25 cellular contexts compared by ENCODE assay signal in genomic region chr15:47900731-47901130, GRCh38.
"Had no signal": no experiment of that assay in that cellular context is flagged by ENCODE, and none has a peak within 500 bp of the region (broad histone marks: within the 10 kb centered on the region; RNA-seq: fewer than 3 reads in every experiment).

No MANE protein-coding gene starts in this region.

- H3K27me3 ChIP-seq: ascending aorta, brain microvascular endothelial cell had no signal

- H3K27ac ChIP-seq: ascending aorta, brain microvascular endothelial cell, esophagus squamous epithelium had no signal

- H3K4me1 Mint-ChIP-seq: activated naive CD4-positive, alpha-beta T cell treated with anti-CD3 and anti-CD28 coated beads, Interleukin-2, amount 10 ng/mL, durations not matched to agents 7 days and 5 days; activated naive CD8-positive, alpha-beta T cell treated with anti-CD3 and anti-CD28 coated beads, Interleukin-2, amount 10 ng/mL, durations not matched to agents 7 days and 5 days had no signal

- H3K4me1 ChIP-seq: ascending aorta had no signal

- H3K36me3 ChIP-seq: ascending aorta, brain microvascular endothelial cell, esophagus squamous epithelium had no signal

- ATAC-seq: activated CD8-positive, alpha-beta T cell treated with anti-CD3 and anti-CD28 coated beads for 36 hours; activated naive CD4-positive, alpha-beta T cell treated with anti-CD3 and anti-CD28 coated beads, Interleukin-2, amount 50 U/mL, for 72 hours; activated T-cell treated with anti-CD3 and anti-CD28 coated beads, Interleukin-2, amount 50 U/mL, for 72 hours; effector memory CD8-positive, alpha-beta T cell; WTC11 had no signal

- H3K4me3 ChIP-seq: ascending aorta, esophagus squamous epithelium had no signal

- H3K4me3 Mint-ChIP-seq: activated CD8-positive, alpha-beta T cell treated with anti-CD3 and anti-CD28 coated beads for 36 hours; activated naive CD4-positive, alpha-beta T cell treated with anti-CD3 and anti-CD28 coated beads, Interleukin-2, amount 10 ng/mL, durations not matched to agents 7 days and 5 days; activated naive CD8-positive, alpha-beta T cell treated with anti-CD3 and anti-CD28 coated beads, Interleukin-2, amount 10 ng/mL, durations not matched to agents 7 days and 5 days; activated T-cell treated with anti-CD3 and anti-CD28 coated beads, Interleukin-2, amount 50 U/mL, for 72 hours; effector memory CD8-positive, alpha-beta T cell; WTC11 had no signal

- H3K36me3 Mint-ChIP-seq: activated naive CD4-positive, alpha-beta T cell treated with anti-CD3 and anti-CD28 coated beads, Interleukin-2, amount 10 ng/mL, durations not matched to agents 7 days and 5 days; activated naive CD8-positive, alpha-beta T cell treated with anti-CD3 and anti-CD28 coated beads, Interleukin-2, amount 10 ng/mL, durations not matched to agents 7 days and 5 days had no signal

- H3K27ac Mint-ChIP-seq: activated CD8-positive, alpha-beta T cell treated with anti-CD3 and anti-CD28 coated beads for 36 hours; activated naive CD4-positive, alpha-beta T cell treated with anti-CD3 and anti-CD28 coated beads, Interleukin-2, amount 10 ng/mL, durations not matched to agents 7 days and 5 days; activated naive CD4-positive, alpha-beta T cell treated with anti-CD3 and anti-CD28 coated beads, Interleukin-2, amount 50 U/mL, for 72 hours; activated naive CD8-positive, alpha-beta T cell treated with anti-CD3 and anti-CD28 coated beads, Interleukin-2, amount 10 ng/mL, durations not matched to agents 7 days and 5 days; activated T-cell treated with anti-CD3 and anti-CD28 coated beads, Interleukin-2, amount 50 U/mL, for 72 hours; effector memory CD8-positive, alpha-beta T cell; WTC11 had no signal

- DNase-seq: activated CD4-positive, alpha-beta T cell treated with anti-CD3 and anti-CD28 coated beads for 1 hour; activated CD4-positive, alpha-beta T cell treated with anti-CD3 and anti-CD28 coated beads for 48 hours; activated CD4-positive, alpha-beta T cell treated with anti-CD3 and anti-CD28 coated beads, Interleukin-2, amount 50 U/mL, for 1 hour; activated CD4-positive, alpha-beta T cell treated with anti-CD3 and anti-CD28 coated beads, Interleukin-2, amount 50 U/mL, for 48 hours; activated CD8-positive, alpha-beta memory T cell treated with anti-CD3 and anti-CD28 coated beads for 24 hours; activated CD8-positive, alpha-beta T cell treated with anti-CD3 and anti-CD28 coated beads for 36 hours; activated gamma-delta T cell; activated naive CD4-positive, alpha-beta T cell; activated naive CD4-positive, alpha-beta T cell treated with anti-CD3 and anti-CD28 coated beads, Interleukin-2, amount 10 ng/mL, durations not matched to agents 7 days and 5 days; activated naive CD8-positive, alpha-beta T cell treated with anti-CD3 and anti-CD28 coated beads, Interleukin-2, amount 10 ng/mL, durations not matched to agents 7 days and 5 days; activated T-cell treated with anti-CD3 and anti-CD28 coated beads, Interleukin-2, amount 50 U/mL, for 1 hour; activated T-cell treated with anti-CD3 and anti-CD28 coated beads, Interleukin-2, amount 50 U/mL, for 72 hours; brain microvascular endothelial cell; caudate nucleus; cortex of kidney; dermis blood vessel endothelial cell; effector CD4-positive, alpha-beta T cell; effector memory CD8-positive, alpha-beta T cell; erythroblast; esophagus squamous epithelium; head of caudate nucleus; T-helper 2 cell had no signal

- H3K27me3 Mint-ChIP-seq: activated CD8-positive, alpha-beta T cell treated with anti-CD3 and anti-CD28 coated beads for 36 hours; activated naive CD4-positive, alpha-beta T cell treated with anti-CD3 and anti-CD28 coated beads, Interleukin-2, amount 10 ng/mL, durations not matched to agents 7 days and 5 days; activated naive CD8-positive, alpha-beta T cell treated with anti-CD3 and anti-CD28 coated beads, Interleukin-2, amount 10 ng/mL, durations not matched to agents 7 days and 5 days; effector memory CD8-positive, alpha-beta T cell had no signal
